ENCODE assay signal across 11 cellular contexts in genomic region chr5:138900281-138900965, GRCh38. TPM values are rescaled to one million over a fixed set of nuclear protein-coding genes. Genes with fewer than 3 reads are reported as not detected.
DNase-seq lines count a peak whose midpoint lies in the region; ATAC-seq, FAIRE-seq and TF ChIP-seq lines count a peak whose summit lies in the region.
"Had no signal": no experiment of that assay in that cellular context is flagged by ENCODE, and none has a peak within 500 bp of the region (broad histone marks: within the 10 kb centered on the region; RNA-seq: fewer than 3 reads in every experiment).

No MANE protein-coding gene starts in this region.

- H3K9ac ChIP-seq in endodermal cell (ENCODE audit: extremely low read depth, low read length, poor library complexity, severe bottlenecking): no peak overlapping the region

- ATAC-seq in HG02852 (IDR thresholded peaks at IDR 0.05; ENCODE audit: unreplicated experiment) (no peak), HG03521 (IDR thresholded peaks at IDR 0.05; ENCODE audit: unreplicated experiment) (no peak)

- POLR2A ChIA-PET in activated CD4-positive, alpha-beta T cell treated with anti-CD3 and anti-CD28 coated beads, Interleukin-2, amount 10 ng/mL, durations not matched to agents 7 days and 5 days (lab: Charles Lee): no interaction called here
- POLR2A ChIA-PET in PC-9 (lab: Charles Lee; ENCODE audit: unreplicated experiment): no interaction called here

- H3K4me1 ChIP-seq in PC-9 (replicated peaks; ENCODE audit: insufficient read depth): peaks cover 19% of the 10 kb centered on the region
- H3K4me1 ChIP-seq in endodermal cell (ENCODE audit: control insufficient read depth, insufficient read depth, low read length): no peaks in the 10 kb centered on the region
- H3K4me1 ChIP-seq: colonic mucosa had no signal

- peaks cover 23% of the 10 kb centered on the region for H4K20me1 ChIP-seq in PC-9 (ENCODE audit: insufficient read depth)

- intact Hi-C loops in PC-9 (cut with micrococcal nuclease; ENCODE audit: unreplicated experiment): loop anchor here (10.0 kb wide), 1 partner anchor 256 kb away; no protein-coding TSS in a partner anchor

- CTCF ChIA-PET in activated CD4-positive, alpha-beta T cell treated with anti-CD3 and anti-CD28 coated beads, Interleukin-2, amount 10 ng/mL, durations not matched to agents 7 days and 5 days (lab: Charles Lee): interaction anchor here (0.6 to 1.7 kb wide), 2 partner anchors 10 to 660 kb away, joined by 3 to 4 read pairs; no protein-coding TSS in a partner anchor
- CTCF ChIA-PET in PC-9 (lab: Charles Lee): no interaction called here

- TF ChIP-seq CTCF in PC-9 (conservative IDR thresholded peaks at IDR 0.05) (no peak), endodermal cell (conservative IDR thresholded peaks at IDR 0.05) (no peak)

- H3K4me1 Mint-ChIP-seq in activated CD4-positive, alpha-beta T cell treated with anti-CD3 and anti-CD28 coated beads, Interleukin-2, amount 10 ng/mL, durations not matched to agents 7 days and 5 days: peaks cover 16% of the 10 kb centered on the region
- H3K4me1 Mint-ChIP-seq in endodermal cell: peaks cover 2% of the 10 kb centered on the region

- peaks cover 5% of the 10 kb centered on the region for H3K27me3 Mint-ChIP-seq in activated CD4-positive, alpha-beta T cell treated with anti-CD3 and anti-CD28 coated beads, Interleukin-2, amount 10 ng/mL, durations not matched to agents 7 days and 5 days
- no peaks in the 10 kb centered on the region for H3K27me3 Mint-ChIP-seq in endodermal cell (ENCODE audit: insufficient read depth)
- H3K27me3 Mint-ChIP-seq: activated B cell treated with CpG ODN at 0.5 μM for 24 hours had no signal

- H3K27me3 ChIP-seq in PC-9 (ENCODE audit: insufficient read depth, low read depth) (no peaks in the 10 kb centered on the region), endodermal cell (ENCODE audit: control insufficient read depth, insufficient read depth, low read length, poor library complexity, severe bottlenecking) (no peaks in the 10 kb centered on the region)
- H3K27me3 ChIP-seq: colonic mucosa had no signal

- H3K27ac ChIP-seq in PC-9: peak overlapping the region; percentile 46
- no peak overlapping the region for H3K27ac ChIP-seq in endodermal cell (ENCODE audit: low read depth, low read length)
- H3K27ac ChIP-seq: colonic mucosa had no signal

- TF ChIP-seq POLR2A in GM12892 (IDR thresholded peaks at IDR 0.05; ENCODE audit: low read depth, low read length): no peak

- H3K27ac Mint-ChIP-seq in activated CD4-positive, alpha-beta T cell treated with anti-CD3 and anti-CD28 coated beads, Interleukin-2, amount 10 ng/mL, durations not matched to agents 7 days and 5 days: no peak overlapping the region
- peak overlapping the region; percentile 6 for H3K27ac Mint-ChIP-seq in endodermal cell
- H3K27ac Mint-ChIP-seq: activated B cell treated with CpG ODN at 0.5 μM for 24 hours had no signal

- peaks cover 21% of the 10 kb centered on the region for H3F3A ChIP-seq in PC-9 (ENCODE audit: insufficient read depth, low read depth)

- H3K9me3 ChIP-seq in PC-9 (ENCODE audit: insufficient read depth, low read depth) (no peaks in the 10 kb centered on the region; the same call in 1 of the 2 replicates), endodermal cell (ENCODE audit: control insufficient read depth, low read length) (no peaks in the 10 kb centered on the region)
- H3K9me3 ChIP-seq: colonic mucosa had no signal

- H3K4me3 ChIP-seq in PC-9: no peak overlapping the region
- no peak overlapping the region for H3K4me3 ChIP-seq in endodermal cell (ENCODE audit: low read length)
- H3K4me3 ChIP-seq: colonic mucosa had no signal

- H3K9me3 Mint-ChIP-seq in activated CD4-positive, alpha-beta T cell treated with anti-CD3 and anti-CD28 coated beads, Interleukin-2, amount 10 ng/mL, durations not matched to agents 7 days and 5 days: no peaks in the 10 kb centered on the region
- no peaks in the 10 kb centered on the region for H3K9me3 Mint-ChIP-seq in endodermal cell
- H3K9me3 Mint-ChIP-seq: activated B cell treated with CpG ODN at 0.5 μM for 24 hours had no signal

- peak; percentile 7 for DNase-seq in activated CD4-positive, alpha-beta T cell treated with anti-CD3 and anti-CD28 coated beads, Interleukin-2, amount 10 ng/mL, durations not matched to agents 7 days and 5 days
- no peak for DNase-seq in activated CD4-positive, alpha-beta T cell treated with anti-CD3 and anti-CD28 coated beads, Interleukin-2, amount 50 U/mL, for 4 hours
- DNase-seq in PC-9: peak in 1 of 2 experiments; percentile 6
- DNase-seq in endodermal cell: no peak
- DNase-seq in renal cortical epithelial cell (ENCODE audit: low read depth): peak; percentile 41
- DNase-seq in GM12892 (ENCODE audit: insufficient read length): no peak
- DNase-seq: activated B cell treated with CpG ODN at 0.5 μM for 24 hours, colonic mucosa, posterior cingulate gyrus had no signal

- no peaks in the 10 kb centered on the region; the same call in 1 of the 2 replicates for H3K79me2 ChIP-seq in PC-9 (ENCODE audit: low read depth)

- H3K9me2 ChIP-seq in PC-9 (ENCODE audit: insufficient read depth): no peaks in the 10 kb centered on the region

- 97 to 100% methylated on average over 3 to 6 of the region's 6 CpGs for WGBS in endodermal cell (ENCODE audit: insufficient coverage in 1 of 2, insufficient read length in 1 of 2), 2 experiments

- peaks cover 25% of the 10 kb centered on the region for H3K36me3 ChIP-seq in PC-9 (ENCODE audit: low read depth)
- peaks cover 81% of the 10 kb centered on the region for H3K36me3 ChIP-seq in endodermal cell (ENCODE audit: control insufficient read depth, insufficient read depth, low read length)

- BruUV-seq in PC-9 (replicated peaks; lab: Mats Ljungman, UMichigan): no TSS peak

- H2AFZ ChIP-seq in PC-9: no peak overlapping the region

- FAIRE-seq in GM12892 (lab: Jason Lieb, UNC): no peak

- no peak overlapping the region for H3K4me3 Mint-ChIP-seq in activated CD4-positive, alpha-beta T cell treated with anti-CD3 and anti-CD28 coated beads, Interleukin-2, amount 10 ng/mL, durations not matched to agents 7 days and 5 days
- no peak overlapping the region for H3K4me3 Mint-ChIP-seq in endodermal cell
- H3K4me3 Mint-ChIP-seq: activated B cell treated with CpG ODN at 0.5 μM for 24 hours had no signal

- H3K4me2 ChIP-seq in PC-9: no peak overlapping the region

- peaks cover 10% of the 10 kb centered on the region for H3K36me3 Mint-ChIP-seq in activated CD4-positive, alpha-beta T cell treated with anti-CD3 and anti-CD28 coated beads, Interleukin-2, amount 10 ng/mL, durations not matched to agents 7 days and 5 days (ENCODE audit: low read depth)
- H3K36me3 Mint-ChIP-seq in endodermal cell (ENCODE audit: low read depth): peaks cover 69% of the 10 kb centered on the region

RNA-seq across cellular contexts. Expression of gene LRRTM2, which starts 25.3 kb away (rescaled TPM):
- not detected for total RNA-seq in activated CD4-positive, alpha-beta T cell treated with anti-CD3 and anti-CD28 coated beads, Interleukin-2, amount 10 ng/mL, durations not matched to agents 7 days and 5 days
- total RNA-seq in PC-9 (2021) (not detected in 2 replicates), endodermal cell (not detected), renal cortical epithelial cell (0.10 TPM in 1 of 2 replicates, not detected in the other)
- polyA plus RNA-seq in endodermal cell (2013, experiment 1 of 2): 6.3 TPM
- 3.5 TPM for polyA plus RNA-seq in endodermal cell (2013, experiment 2 of 2)
- 0.28 TPM for polyA plus RNA-seq in GM12892 (2012; ENCODE audit: missing spikeins)

Comparison
In these comparisons a context has a peak if more than half of its experiments do, and no peak if none do; other contexts are left out.
1. DNase-seq: peak in activated CD4-positive, alpha-beta T cell treated with anti-CD3 and anti-CD28 coated beads, Interleukin-2, amount 10 ng/mL, durations not matched to agents 7 days and 5 days (single experiment) and renal cortical epithelial cell (single experiment); none in activated CD4-positive, alpha-beta T cell treated with anti-CD3 and anti-CD28 coated beads, Interleukin-2, amount 50 U/mL, for 4 hours (0 of 2), endodermal cell (single experiment) and GM12892 (single experiment).